ENCODE assay signal across 15 cellular contexts in the genomic region with DNA sequence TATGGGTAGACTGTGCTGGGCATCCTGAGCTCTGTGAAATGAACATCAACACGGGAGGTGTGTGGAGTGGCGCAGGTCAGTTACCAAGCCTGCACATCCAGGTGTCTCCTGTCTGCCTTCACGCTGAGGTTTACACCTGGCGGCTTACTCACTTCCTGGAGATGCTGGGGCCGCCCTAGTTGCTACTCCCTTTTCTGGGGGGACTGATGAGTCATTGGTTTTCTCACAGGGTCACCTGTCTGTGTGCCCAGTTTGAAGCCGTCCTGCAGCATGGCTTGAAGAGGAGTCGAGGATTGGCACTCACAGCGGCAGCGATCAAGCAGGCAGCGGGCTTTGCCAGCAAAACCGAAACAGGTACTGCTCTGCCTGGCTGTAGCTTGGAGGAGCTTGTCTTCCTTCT. TPM values are rescaled to one million over a fixed set of nuclear protein-coding genes. Genes with fewer than 3 reads are reported as not detected.
DNase-seq lines count a peak whose midpoint lies in the region; ATAC-seq, FAIRE-seq and TF ChIP-seq lines count a peak whose summit lies in the region.
"Had no signal": no experiment of that assay in that cellular context is flagged by ENCODE, and none has a peak within 500 bp of the region (broad histone marks: within the 10 kb centered on the region; RNA-seq: fewer than 3 reads in every experiment).

No MANE protein-coding gene starts in this region.

- H3K27me3 ChIP-seq in DOHH2 (ENCODE audit: control insufficient read depth, low read length) (no peaks in the 10 kb centered on the region), mesenchymal stem cell (ENCODE audit: control insufficient read depth in 1 of 2, insufficient read depth in 1 of 2, low read length in 2 of 2) (no peaks in the 10 kb centered on the region), small intestine (ENCODE audit: control insufficient read depth in 2 of 2, insufficient read depth in 2 of 2, low read length in 2 of 2) (no peaks in the 10 kb centered on the region)
- H3K27me3 ChIP-seq: SJSA1, transverse colon had no signal

- H2BK120ac ChIP-seq in mesenchymal stem cell (ENCODE audit: low read depth, low read length): no peak overlapping the region

- no peak for TF ChIP-seq POLR2A in lower leg skin (IDR thresholded peaks at IDR 0.05)

- H3K4me3 ChIP-seq in DOHH2 (ENCODE audit: low read length) (peak overlapping the region; percentile 15; the same call in 1 of the 2 replicates), mesenchymal stem cell (ENCODE audit: insufficient read depth in 1 of 2, low read depth in 1 of 2, low read length in 2 of 2) (no peak overlapping the region), small intestine (ENCODE audit: low read depth in 1 of 2, low read length in 2 of 2) (no peak overlapping the region), lower leg skin (ENCODE audit: low read depth, poor library complexity, severe bottlenecking) (no peak overlapping the region)
- H3K4me3 ChIP-seq: psoas muscle, SJSA1, transverse colon had no signal

- H3K79me1 ChIP-seq in mesenchymal stem cell (replicated peaks; ENCODE audit: low read length, poor library complexity, severe bottlenecking): peaks cover 2% of the 10 kb centered on the region

- H2AFZ ChIP-seq in mesenchymal stem cell (ENCODE audit: low read depth, low read length): no peak overlapping the region

- no peak overlapping the region for H2AK5ac ChIP-seq in mesenchymal stem cell (ENCODE audit: low read length, severe bottlenecking)

- H4K91ac ChIP-seq in mesenchymal stem cell (ENCODE audit: low read length): no peak overlapping the region

- 86% methylated on average over 11 of the region's 11 CpGs for WGBS in mesenchymal stem cell
- WGBS in small intestine, 3 donors: 78 to 79% (median 78%) methylated on average over 11 of the region's 11 CpGs
- WGBS in lower leg skin, 2 donors: 48 to 69% methylated on average over 11 of the region's 11 CpGs

- peaks cover 5% of the 10 kb centered on the region; the same call in 1 of the 2 replicates for H3K36me3 ChIP-seq in DOHH2 (ENCODE audit: control insufficient read depth, low read length)
- peaks cover 5 to 58% of the 10 kb centered on the region in 2 experiments for H3K36me3 ChIP-seq in mesenchymal stem cell (ENCODE audit: control insufficient read depth in 1 of 2, insufficient read depth in 2 of 2, low read depth in 1 of 2, low read length in 2 of 2)
- H3K36me3 ChIP-seq in small intestine (ENCODE audit: control insufficient read depth in 2 of 2, insufficient read depth in 2 of 2, low read length in 2 of 2): no peaks in the 10 kb centered on the region
- H3K36me3 ChIP-seq: SJSA1, transverse colon had no signal

- H3K23ac ChIP-seq in mesenchymal stem cell (ENCODE audit: low read length in 2 of 2): no peak overlapping the region

- no peaks in the 10 kb centered on the region for H3K79me2 ChIP-seq in DOHH2 (ENCODE audit: control insufficient read depth, low read length)

- H3F3A ChIP-seq in DOHH2 (ENCODE audit: control insufficient read depth, insufficient read depth): no peaks in the 10 kb centered on the region

- no peak overlapping the region for H2BK5ac ChIP-seq in mesenchymal stem cell (ENCODE audit: low read depth, low read length, poor library complexity, severe bottlenecking)

- no peaks in the 10 kb centered on the region for H4K20me1 ChIP-seq in DOHH2 (ENCODE audit: control insufficient read depth, insufficient read depth, low read depth, low read length)

- no peak overlapping the region for H3K27ac ChIP-seq in DOHH2 (ENCODE audit: low read depth, low read length)
- H3K27ac ChIP-seq in mesenchymal stem cell (ENCODE audit: low read length, poor library complexity, severe bottlenecking): no peak overlapping the region
- no peak overlapping the region for H3K27ac ChIP-seq in small intestine (ENCODE audit: low read depth in 1 of 2, low read length in 1 of 2)
- H3K27ac ChIP-seq: psoas muscle, SJSA1, transverse colon had no signal

- no peak overlapping the region for H2BK15ac ChIP-seq in mesenchymal stem cell (ENCODE audit: low read depth, poor library complexity, severe bottlenecking)

- peak overlapping the region; percentile 4 to 28 for H3K18ac ChIP-seq in mesenchymal stem cell (ENCODE audit: low read depth in 1 of 2, low read length in 2 of 2)

- intact Hi-C loops in lower leg skin (cut with DNase I; ENCODE audit: low total_unique reads): no loop called here

- H3K4me1 ChIP-seq in DOHH2 (ENCODE audit: control insufficient read depth, low read length) (peaks cover 46% of the 10 kb centered on the region), mesenchymal stem cell (ENCODE audit: control insufficient read depth, insufficient read depth, low read depth, low read length) (peaks cover 7% of the 10 kb centered on the region), small intestine (ENCODE audit: control insufficient read depth in 2 of 2, insufficient read depth in 1 of 2, low read depth in 1 of 2, low read length in 1 of 2) (no peaks in the 10 kb centered on the region)
- H3K4me1 ChIP-seq: psoas muscle, SJSA1, transverse colon had no signal

- H3K4me2 ChIP-seq in DOHH2 (ENCODE audit: low read length): peak overlapping the region; percentile 48
- H3K4me2 ChIP-seq in mesenchymal stem cell (ENCODE audit: low read length, poor library complexity, severe bottlenecking): no peak overlapping the region

- no peak for ATAC-seq in GM18519 (IDR thresholded peaks at IDR 0.05; ENCODE audit: low FRiP score, unreplicated experiment)
- ATAC-seq: psoas muscle had no signal

- peak overlapping the region; percentile 50 for H4K8ac ChIP-seq in mesenchymal stem cell (ENCODE audit: low read length)

- no peak overlapping the region for H3K9ac ChIP-seq in mesenchymal stem cell (ENCODE audit: low read length)

- no peaks in the 10 kb centered on the region for H3K9me2 ChIP-seq in DOHH2 (replicated peaks; ENCODE audit: control insufficient read depth, low read length)

- H3K14ac ChIP-seq in mesenchymal stem cell (ENCODE audit: low read length in 2 of 2): no peak overlapping the region

- H2BK12ac ChIP-seq in mesenchymal stem cell (ENCODE audit: low read length in 2 of 2): no peak overlapping the region

- H3K9me3 ChIP-seq in DOHH2 (ENCODE audit: control insufficient read depth, insufficient read depth, low read length): no peaks in the 10 kb centered on the region
- H3K9me3 ChIP-seq in mesenchymal stem cell (ENCODE audit: control insufficient read depth, low read length): no peaks in the 10 kb centered on the region
- H3K9me3 ChIP-seq in small intestine (ENCODE audit: control insufficient read depth, low read depth): no peaks in the 10 kb centered on the region
- H3K9me3 ChIP-seq: psoas muscle, SJSA1, transverse colon had no signal

- TF ChIP-seq CTCF in DOHH2 (IDR thresholded peaks at IDR 0.05; ENCODE audit: low read depth, low read length, poor library complexity, severe bottlenecking) (no peak), lower leg skin (IDR thresholded peaks at IDR 0.05) (no peak)

- H3K4ac ChIP-seq in mesenchymal stem cell (ENCODE audit: low read depth in 1 of 2, low read length in 2 of 2): peak overlapping the region in 1 of 2 experiments; percentile 54

- DNase-seq in NCI-H2107 (lab: John Stamatoyannopoulos, UW): peak; percentile 46
- DNase-seq in astrocyte of the hippocampus (ENCODE audit: low read depth, low spot score): peak; percentile 4
- no peak for DNase-seq in mesenchymal stem cell
- DNase-seq in small intestine: no peak
- no peak for DNase-seq in lower leg skin (ENCODE audit: low spot score in 2 of 2)
- DNase-seq in stimulated activated CD4-positive, alpha-beta T cell treated with anti-CD3 and anti-CD28 coated beads, Interleukin-1b, Interleukin-23, amount 100 ng/mL, for 48 hours: no peak
- DNase-seq: activated CD4-positive, alpha-beta T cell treated with anti-CD3 and anti-CD28 coated beads for 48 hours; activated naive CD4-positive, alpha-beta T cell treated with anti-CD3 and anti-CD28 coated beads for 36 hours; NCI-H1092; psoas muscle; transverse colon had no signal

- no peak for FAIRE-seq in small intestine (lab: Jason Lieb, UNC)
- FAIRE-seq: frontal cortex had no signal

RNA-seq across cellular contexts. Expression of a gene that starts 50.6 kb away (rescaled TPM):
- 5.0 TPM for polyA plus RNA-seq in mesenchymal stem cell (2013, experiment 1 of 2)
- 4.9 TPM for polyA plus RNA-seq in mesenchymal stem cell (2013, experiment 2 of 2)
- polyA plus RNA-seq in small intestine: 1 to 10 TPM in 2 of 3 donors, under 1 TPM in 1; 0.89 to 3.7 (median 1.9) TPM
- total RNA-seq in lower leg skin: 10 to 100 TPM; 19.3 to 24.8 (median 23.9) TPM

Comparison
In these comparisons a context has a peak if more than half of its experiments do, and no peak if none do; other contexts are left out.
1. DNase-seq: peak in NCI-H2107 (single experiment) and astrocyte of the hippocampus (single experiment); none in mesenchymal stem cell (single experiment), small intestine (single experiment), lower leg skin (0 of 2) and stimulated activated CD4-positive, alpha-beta T cell treated with anti-CD3 and anti-CD28 coated beads, Interleukin-1b, Interleukin-23, amount 100 ng/mL, for 48 hours (single experiment).